ENCODE assay signal across 10 cellular contexts in genomic region chr3:94162700-94163099, GRCh38.
A peak's percentile ranks its signal among the peaks of the same experiment; 100 is the strongest.
DNase-seq lines count a peak whose midpoint lies in the region; ATAC-seq, FAIRE-seq and TF ChIP-seq lines count a peak whose summit lies in the region.
"Had no signal": no experiment of that assay in that cellular context is flagged by ENCODE, and none has a peak within 500 bp of the region (broad histone marks: within the 10 kb centered on the region; RNA-seq: fewer than 3 reads in every experiment).

No MANE protein-coding gene starts in this region.

- intact Hi-C loops in thyroid gland (cut with DNase I) = no loop called here

- H3K4me3 ChIP-seq in BE2C (ENCODE audit: low read depth, low read length) = no peak overlapping the region
- no peak overlapping the region for H3K4me3 ChIP-seq in bronchial epithelial cell (ENCODE audit: low read depth, low read length)
- no peak overlapping the region for H3K4me3 ChIP-seq in thyroid gland (replicated peaks in 1 of 3)
- H3K4me3 ChIP-seq: SJSA1 had no signal

- TF ChIP-seq POLR2A in thyroid gland (IDR thresholded peaks at IDR 0.05) = no peak

- no peak overlapping the region for H3K27ac ChIP-seq in thyroid gland
- H3K27ac ChIP-seq: SJSA1 had no signal

- FAIRE-seq in bronchial epithelial cell (lab: Jason Lieb, UNC) = peak; percentile 97

- ATAC-seq in GM19351 (IDR thresholded peaks at IDR 0.05; ENCODE audit: unreplicated experiment) (peak; percentile 72), HG03565 (IDR thresholded peaks at IDR 0.05; ENCODE audit: unreplicated experiment) (peak; percentile 77)

- H3K9me3 ChIP-seq in BE2C (no peaks in the 10 kb centered on the region), thyroid gland (no peaks in the 10 kb centered on the region)
- H3K9me3 ChIP-seq: SJSA1 had no signal

- TF ChIP-seq CTCF in BE2C (IDR thresholded peaks at IDR 0.05; ENCODE audit: low read depth, low read length) = no peak
- TF ChIP-seq CTCF in bronchial epithelial cell (IDR thresholded peaks at IDR 0.05; ENCODE audit: insufficient read depth, low read length, severe bottlenecking) = no peak
- TF ChIP-seq CTCF in thyroid gland (IDR thresholded peaks at IDR 0.05) = no peak

- peak; percentile 41 for DNase-seq in BE2C
- peak; percentile 97 for DNase-seq in bronchial epithelial cell (ENCODE audit: low read depth)
- DNase-seq in NCI-H187 (lab: John Stamatoyannopoulos, UW) = no peak
- no peak for DNase-seq in thyroid gland
- DNase-seq in COR-L47 (lab: John Stamatoyannopoulos, UW) = no peak
- DNase-seq in NCI-H1105 treated with DMSO at 0.1 percent for 48 hours (lab: John Stamatoyannopoulos, UW) = no peak
- DNase-seq: substantia nigra had no signal

- 80 to 100% methylated on average over 3 of the region's 3 CpGs for WGBS in thyroid gland, 2 donors

- no peaks in the 10 kb centered on the region for H3K27me3 ChIP-seq in BE2C
- H3K27me3 ChIP-seq in bronchial epithelial cell (ENCODE audit: control insufficient read depth, insufficient read depth, low read length) = no peaks in the 10 kb centered on the region
- no peaks in the 10 kb centered on the region for H3K27me3 ChIP-seq in thyroid gland
- H3K27me3 ChIP-seq: SJSA1 had no signal

- H3K4me1 ChIP-seq in BE2C (peaks cover 33% of the 10 kb centered on the region), thyroid gland (no peaks in the 10 kb centered on the region)

- H3K36me3 ChIP-seq in BE2C = no peaks in the 10 kb centered on the region
- no peaks in the 10 kb centered on the region for H3K36me3 ChIP-seq in bronchial epithelial cell (ENCODE audit: control insufficient read depth, insufficient read depth, low read length)
- no peaks in the 10 kb centered on the region for H3K36me3 ChIP-seq in thyroid gland
- H3K36me3 ChIP-seq: SJSA1 had no signal

Comparison
In these comparisons a context has a peak if more than half of its experiments do, and no peak if none do; other contexts are left out.
1. DNase-seq: peak in BE2C (single experiment) and bronchial epithelial cell (single experiment); none in NCI-H187 (0 of 2), thyroid gland (0 of 2), COR-L47 (single experiment) and NCI-H1105 treated with DMSO at 0.1 percent for 48 hours (single experiment).